13 cellular contexts compared by ENCODE assay signal in the genomic region with DNA sequence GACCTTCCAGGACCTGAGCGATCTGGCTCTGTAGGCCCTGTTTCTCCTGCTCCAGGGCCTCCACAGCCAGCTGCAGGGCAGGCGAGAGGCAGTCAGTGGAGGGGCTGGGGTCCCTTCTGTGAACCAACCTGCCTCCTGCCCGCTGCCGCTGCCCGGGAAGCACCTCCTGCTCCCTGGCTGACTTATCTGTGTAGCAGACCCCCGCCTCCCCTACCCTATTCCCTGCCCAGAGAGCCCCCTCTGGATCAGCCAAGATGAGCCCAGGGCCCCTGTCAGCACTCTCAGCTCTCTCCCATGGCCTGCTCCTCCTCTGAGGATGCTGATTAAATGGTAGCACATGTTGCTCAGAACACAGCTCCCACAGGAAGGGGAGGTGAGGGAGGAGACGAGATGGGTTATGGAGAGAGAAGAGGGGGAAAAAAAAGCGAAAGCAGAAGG. TPM values are rescaled to one million over a fixed set of nuclear protein-coding genes. Genes with fewer than 3 reads are reported as not detected.
DNase-seq lines count a peak whose midpoint lies in the region; ATAC-seq and TF ChIP-seq lines count a peak whose summit lies in the region.
"Had no signal": no experiment of that assay in that cellular context is flagged by ENCODE, and none has a peak within 500 bp of the region (broad histone marks: within the 10 kb centered on the region; RNA-seq: fewer than 3 reads in every experiment).

No MANE protein-coding gene starts in this region.

- H3K4me3 ChIP-seq in endodermal cell (ENCODE audit: low read length) (peak overlapping the region; percentile 81), mesendoderm (ENCODE audit: low read length) (peak overlapping the region; percentile 54), thoracic aorta (peak overlapping the region; percentile 78), aorta (ENCODE audit: low read length in 2 of 2) (no peak overlapping the region)

- no peak overlapping the region for H2BK5ac ChIP-seq in mesendoderm (ENCODE audit: low read length)

- intact Hi-C loops in aorta (cut with DNase I): no loop called here

- ATAC-seq in thoracic aorta (ENCODE audit: insufficient number of reproducible peaks, low FRiP score, low read depth): no peak
- ATAC-seq in stimulated activated naive CD8-positive, alpha-beta T cell treated with anti-CD3 and anti-CD28 coated beads, Interleukin-15, amount 100 ng/mL, for 72 hours: no peak
- no peak for ATAC-seq in aorta (ENCODE audit: low FRiP score)
- ATAC-seq: activated T-cell treated with anti-CD3 and anti-CD28 coated beads, Interleukin-2, amount 50 U/mL, for 72 hours had no signal

- peak overlapping the region; percentile 83 for H3K56ac ChIP-seq in mesendoderm (ENCODE audit: low read length)

- H3K79me2 ChIP-seq in mesendoderm (ENCODE audit: control insufficient read depth, insufficient read depth, low read length): peaks cover 35% of the 10 kb centered on the region

- H3K36me3 ChIP-seq in endodermal cell (ENCODE audit: control insufficient read depth, insufficient read depth, low read length): peaks cover 19% of the 10 kb centered on the region
- peaks cover 10% of the 10 kb centered on the region for H3K36me3 ChIP-seq in mesendoderm (ENCODE audit: control insufficient read depth, insufficient read depth, low read length)
- H3K36me3 ChIP-seq in thoracic aorta: peaks cover 4% of the 10 kb centered on the region
- H3K36me3 ChIP-seq in aorta (ENCODE audit: control insufficient read depth in 1 of 2, insufficient read depth in 2 of 2, low read length in 1 of 2): no peaks in the 10 kb centered on the region

- DNase-seq in NCI-H69 (lab: John Stamatoyannopoulos, UW) (peak; percentile 73), endodermal cell (peak; percentile 63), mesendoderm (no peak), thoracic aorta (ENCODE audit: low spot score) (no peak), NCI-H187 (lab: John Stamatoyannopoulos, UW) (no peak), foreskin melanocyte (no peak), aorta (no peak)
- DNase-seq in stimulated activated naive CD8-positive, alpha-beta T cell treated with anti-CD3 and anti-CD28 coated beads, Interleukin-15, amount 100 ng/mL, for 72 hours: no peak
- DNase-seq: activated T-cell treated with anti-CD3 and anti-CD28 coated beads, Interleukin-2, amount 50 U/mL, for 72 hours; cortex of kidney; GDM1 had no signal

- peak overlapping the region; percentile 94 for H3K4me2 ChIP-seq in mesendoderm (ENCODE audit: low read length)

- H3K9me3 Mint-ChIP-seq in endodermal cell: no peaks in the 10 kb centered on the region
- H3K9me3 Mint-ChIP-seq in stimulated activated naive CD8-positive, alpha-beta T cell treated with anti-CD3 and anti-CD28 coated beads, Interleukin-15, amount 100 ng/mL, for 72 hours: no peaks in the 10 kb centered on the region
- H3K9me3 Mint-ChIP-seq: activated T-cell treated with anti-CD3 and anti-CD28 coated beads, Interleukin-2, amount 50 U/mL, for 72 hours had no signal

- H2BK15ac ChIP-seq in mesendoderm (replicated peaks; ENCODE audit: low read depth): no peak overlapping the region

- peaks cover 39% of the 10 kb centered on the region for H3K4me1 Mint-ChIP-seq in endodermal cell
- H3K4me1 Mint-ChIP-seq in stimulated activated naive CD8-positive, alpha-beta T cell treated with anti-CD3 and anti-CD28 coated beads, Interleukin-15, amount 100 ng/mL, for 72 hours: peaks cover 18% of the 10 kb centered on the region

- H3K18ac ChIP-seq in mesendoderm (ENCODE audit: low read length): no peak overlapping the region

- no peak for TF ChIP-seq CTCF in endodermal cell (conservative IDR thresholded peaks at IDR 0.05)
- TF ChIP-seq CTCF in thoracic aorta (IDR thresholded peaks at IDR 0.05): no peak

- H3K27me3 Mint-ChIP-seq in endodermal cell (ENCODE audit: insufficient read depth): peaks cover 18% of the 10 kb centered on the region
- H3K27me3 Mint-ChIP-seq in stimulated activated naive CD8-positive, alpha-beta T cell treated with anti-CD3 and anti-CD28 coated beads, Interleukin-15, amount 100 ng/mL, for 72 hours: peaks cover 93% of the 10 kb centered on the region

- H3K4ac ChIP-seq in mesendoderm (ENCODE audit: low read depth, low read length): no peak overlapping the region

- H3K4me1 ChIP-seq in endodermal cell (ENCODE audit: control insufficient read depth, insufficient read depth, low read length): peaks cover 11% of the 10 kb centered on the region
- peaks cover 13% of the 10 kb centered on the region for H3K4me1 ChIP-seq in mesendoderm (ENCODE audit: control insufficient read depth, low read depth, low read length)
- H3K4me1 ChIP-seq in thoracic aorta (ENCODE audit: control insufficient read depth in 1 of 2, low read depth in 2 of 2): peaks cover 12 to 39% of the 10 kb centered on the region in 2 donors
- H3K4me1 ChIP-seq in aorta (ENCODE audit: control insufficient read depth in 1 of 2, insufficient read depth in 2 of 2, low read length in 2 of 2): no peaks in the 10 kb centered on the region

- H2AK5ac ChIP-seq in mesendoderm (ENCODE audit: low read length): peak overlapping the region; percentile 18

- peak overlapping the region; percentile 100 for H3K27ac ChIP-seq in endodermal cell (ENCODE audit: low read depth, low read length)
- no peak overlapping the region for H3K27ac ChIP-seq in mesendoderm (ENCODE audit: low read depth, low read length)
- peak overlapping the region; percentile 5 to 73 for H3K27ac ChIP-seq in thoracic aorta
- H3K27ac ChIP-seq in aorta (ENCODE audit: low read depth in 1 of 2, low read length in 2 of 2): no peak overlapping the region

- peak overlapping the region; percentile 15 for H3K23ac ChIP-seq in mesendoderm (ENCODE audit: low read length)

- H3K36me3 Mint-ChIP-seq in endodermal cell (ENCODE audit: low read depth): peaks cover 29% of the 10 kb centered on the region

- peak overlapping the region; percentile 74 for H3K27ac Mint-ChIP-seq in endodermal cell
- H3K27ac Mint-ChIP-seq in stimulated activated naive CD8-positive, alpha-beta T cell treated with anti-CD3 and anti-CD28 coated beads, Interleukin-15, amount 100 ng/mL, for 72 hours: peak overlapping the region in 1 of 2 donors; percentile 67
- H3K27ac Mint-ChIP-seq: activated T-cell treated with anti-CD3 and anti-CD28 coated beads, Interleukin-2, amount 50 U/mL, for 72 hours had no signal

- H4K5ac ChIP-seq in mesendoderm (ENCODE audit: low read length): no peak overlapping the region

- H3K27me3 ChIP-seq in endodermal cell (ENCODE audit: control insufficient read depth, insufficient read depth, low read length, poor library complexity, severe bottlenecking) (no peaks in the 10 kb centered on the region), mesendoderm (ENCODE audit: insufficient read depth, low read length, poor library complexity) (no peaks in the 10 kb centered on the region), thoracic aorta (replicated peaks; ENCODE audit: insufficient read depth) (no peaks in the 10 kb centered on the region), aorta (ENCODE audit: control insufficient read depth in 1 of 2, insufficient read depth in 2 of 2, low read length in 1 of 2) (no peaks in the 10 kb centered on the region)

- no peak overlapping the region for H4K8ac ChIP-seq in mesendoderm (ENCODE audit: low read depth, low read length)

- peaks cover 20% of the 10 kb centered on the region for H3K79me1 ChIP-seq in mesendoderm (ENCODE audit: low read length)

- peak overlapping the region; percentile 70 for H3K4me3 Mint-ChIP-seq in endodermal cell
- H3K4me3 Mint-ChIP-seq in stimulated activated naive CD8-positive, alpha-beta T cell treated with anti-CD3 and anti-CD28 coated beads, Interleukin-15, amount 100 ng/mL, for 72 hours: no peak overlapping the region
- H3K4me3 Mint-ChIP-seq: activated T-cell treated with anti-CD3 and anti-CD28 coated beads, Interleukin-2, amount 50 U/mL, for 72 hours had no signal

- 55 to 62% methylated on average over 5 to 8 of the region's 8 CpGs for WGBS in endodermal cell (ENCODE audit: insufficient coverage in 1 of 2, insufficient read length in 1 of 2), 2 experiments
- WGBS in mesendoderm (ENCODE audit: extremely low coverage, insufficient coverage, low lambda C conversion rate): no CpG with 5 or more reads among the region's 8 CpGs
- WGBS in aorta, 2 donors: 74 to 81% methylated on average over 8 of the region's 8 CpGs

- H3K9ac ChIP-seq in endodermal cell (ENCODE audit: extremely low read depth, low read length, poor library complexity, severe bottlenecking): peak overlapping the region; percentile 78
- peak overlapping the region; percentile 84 for H3K9ac ChIP-seq in mesendoderm (ENCODE audit: low read length)

- no peak overlapping the region for H2BK120ac ChIP-seq in mesendoderm (ENCODE audit: low read depth, low read length)

- H3K9me3 ChIP-seq in endodermal cell (ENCODE audit: control insufficient read depth, low read length) (no peaks in the 10 kb centered on the region), thoracic aorta (no peaks in the 10 kb centered on the region), aorta (ENCODE audit: control insufficient read depth, low read length) (no peaks in the 10 kb centered on the region)

RNA-seq across cellular contexts. Expression of a gene that starts 1.9 kb away (rescaled TPM):
- total RNA-seq in endodermal cell (100 to 1,000 TPM in 1 of 2 donors, 10 to 100 TPM in 1; 65.8 to 103 TPM), thoracic aorta (10 to 100 TPM; 30.6 to 30.9 TPM), aorta (10 to 100 TPM; 47.9 to 57.2 TPM)
- polyA plus RNA-seq in endodermal cell (2013, experiment 1 of 2): 271 TPM
- 261 TPM for polyA plus RNA-seq in endodermal cell (2013, experiment 2 of 2)
- 77.7 TPM for polyA plus RNA-seq in mesendoderm (2013, experiment 1 of 2)
- 79.9 TPM for polyA plus RNA-seq in mesendoderm (2013, experiment 2 of 2)
- polyA plus RNA-seq in aorta: 1 to 10 TPM; 5.5 to 8.0 TPM

RNA-seq across cellular contexts. Expression of a gene that starts 30.1 kb away (rescaled TPM):
- total RNA-seq in endodermal cell: 100 to 1,000 TPM; 243 to 780 TPM
- 435 TPM for polyA plus RNA-seq in endodermal cell (2013, experiment 1 of 2)
- 409 TPM for polyA plus RNA-seq in endodermal cell (2013, experiment 2 of 2)
- polyA plus RNA-seq in mesendoderm (2013, experiment 1 of 2): 52.0 TPM
- 49.6 TPM for polyA plus RNA-seq in mesendoderm (2013, experiment 2 of 2)
- 1 to 10 TPM; 1.3 to 7.0 TPM for total RNA-seq in thoracic aorta
- total RNA-seq in aorta: 10 to 100 TPM in 1 of 2 donors, 1 to 10 TPM in 1; 3.8 to 34.4 TPM
- 1 to 10 TPM; 6.5 to 7.8 TPM for polyA plus RNA-seq in aorta

RNA-seq across cellular contexts. Expression of a gene that starts 33.4 kb away (rescaled TPM):
- total RNA-seq in endodermal cell (under 1 TPM in 1 of 2 donors, not detected in 1; 0.31 TPM), thoracic aorta (under 1 TPM; 0.54 to 0.99 TPM), aorta (under 1 TPM in 1 of 2 donors, not detected in 1; 0.36 TPM)
- polyA plus RNA-seq in endodermal cell (2013, experiment 1 of 2): 1.6 TPM
- 0.83 TPM for polyA plus RNA-seq in endodermal cell (2013, experiment 2 of 2)
- polyA plus RNA-seq in mesendoderm (2013, experiment 1 of 2): 0.88 TPM
- 0.91 TPM for polyA plus RNA-seq in mesendoderm (2013, experiment 2 of 2)
- under 1 TPM in 1 of 2 donors, not detected in 1; 0.95 TPM for polyA plus RNA-seq in aorta
- total RNA-seq: subcutaneous adipose tissue; T-helper 1 cell treated with Interleukin-12 subunit alpha and Interleukin-12 subunit beta and Interleukin-4 antibody, amounts not matched to agents 30 ng/mL and 1 ng/mL, for 36 hours had no signal

RNA-seq across cellular contexts. Expression of a gene that starts 53.0 kb away (rescaled TPM):
- total RNA-seq in endodermal cell (10 to 100 TPM; 25.9 to 35.5 TPM), thoracic aorta (10 to 100 TPM; 15.2 to 17.9 TPM), aorta (10 to 100 TPM; 20.7 to 33.6 TPM)
- polyA plus RNA-seq in endodermal cell (2013, experiment 1 of 2): 36.0 TPM
- polyA plus RNA-seq in endodermal cell (2013, experiment 2 of 2): 33.1 TPM
- polyA plus RNA-seq in mesendoderm (2013, experiment 1 of 2): 12.0 TPM
- 11.6 TPM for polyA plus RNA-seq in mesendoderm (2013, experiment 2 of 2)
- polyA plus RNA-seq in aorta: 10 to 100 TPM; 24.2 to 46.2 TPM

RNA-seq across cellular contexts. Expression of a gene that starts 53.3 kb away (rescaled TPM):
- total RNA-seq in endodermal cell (10 to 100 TPM; 37.2 to 39.9 TPM), thoracic aorta (10 to 100 TPM; 15.0 to 19.8 TPM), aorta (10 to 100 TPM; 20.6 to 26.9 TPM)
- polyA plus RNA-seq in endodermal cell (2013, experiment 1 of 2): 31.9 TPM
- polyA plus RNA-seq in endodermal cell (2013, experiment 2 of 2): 32.0 TPM
- 75.9 TPM for polyA plus RNA-seq in mesendoderm (2013, experiment 1 of 2)
- 76.2 TPM for polyA plus RNA-seq in mesendoderm (2013, experiment 2 of 2)
- polyA plus RNA-seq in aorta: 10 to 100 TPM; 11.7 to 20.2 TPM

Comparison
In these comparisons a context has a peak if more than half of its experiments do, and no peak if none do; other contexts are left out.
1. DNase-seq: peak in NCI-H69 (single experiment) and endodermal cell (single experiment); none in mesendoderm (single experiment), thoracic aorta (single experiment), stimulated activated naive CD8-positive, alpha-beta T cell treated with anti-CD3 and anti-CD28 coated beads, Interleukin-15, amount 100 ng/mL, for 72 hours (0 of 2), NCI-H187 (0 of 2), foreskin melanocyte (single experiment) and aorta (0 of 2).
2. H3K27ac ChIP-seq: peak in endodermal cell (single experiment) and thoracic aorta (2 of 2); none in mesendoderm (single experiment) and aorta (0 of 2).
3. H3K4me3 ChIP-seq: peak in endodermal cell (single experiment), mesendoderm (single experiment) and thoracic aorta (single experiment); none in aorta (0 of 2).
4. RNA of a gene that starts 30.1 kb away (total RNA-seq): 243 to 780 TPM in endodermal cell; 3.8 to 34.4 TPM in aorta and 1.3 to 7.0 TPM in thoracic aorta; every median in the first group is over 4 times any median in the second.